ENCODE assay signal across 8 cellular contexts in the genomic region with DNA sequence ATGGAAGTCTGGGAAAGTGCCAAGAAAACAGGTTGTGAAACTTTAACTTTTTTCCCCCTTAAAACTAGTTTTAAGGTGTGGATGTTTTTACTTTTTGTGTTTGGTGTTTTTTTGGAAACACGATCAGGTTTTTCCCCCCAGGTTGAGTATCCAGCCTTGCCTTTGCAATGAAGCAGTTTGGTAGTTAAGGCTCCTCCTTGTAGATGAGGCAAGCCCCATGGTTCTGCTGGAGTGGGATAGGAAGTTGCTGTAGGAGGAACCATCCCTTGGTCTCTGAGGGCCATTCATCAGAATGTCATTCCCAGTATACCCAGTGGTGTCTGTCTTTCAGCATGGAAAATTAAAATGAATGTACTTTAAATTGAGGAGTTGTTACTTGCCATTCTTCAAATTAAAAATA. TPM values are rescaled to one million over a fixed set of nuclear protein-coding genes. Genes with fewer than 3 reads are reported as not detected.
DNase-seq lines count a peak whose midpoint lies in the region; ATAC-seq lines count a peak whose summit lies in the region.

No MANE protein-coding gene starts in this region.

- DNase-seq in ACHN = peak; percentile 28
- peak; percentile 46 for DNase-seq in HCEC 1CT
- no peak for DNase-seq in activated naive CD4-positive, alpha-beta T cell treated with anti-CD3 and anti-CD28 coated beads, Interleukin-2, amount 50 U/mL, for 72 hours (ENCODE audit: low spot score in 2 of 2)
- DNase-seq in kidney tubule cell (ENCODE audit: low spot score) = peak; percentile 39
- no peak for DNase-seq in anterior cingulate cortex (lab: John Stamatoyannopoulos, UW)
- DNase-seq in DMS153 (lab: John Stamatoyannopoulos, UW) = no peak
- no peak for DNase-seq in NCI-H1105 (lab: John Stamatoyannopoulos, UW)

- H3K9me3 Mint-ChIP-seq in activated naive CD4-positive, alpha-beta T cell treated with anti-CD3 and anti-CD28 coated beads, Interleukin-2, amount 50 U/mL, for 72 hours = no peaks in the 10 kb centered on the region

- in situ Hi-C loops in ACHN (cut with HindIII; ENCODE audit: low pct_ligation_motif_present, low pct_unique_long_range_greater_than_20kb, low sequenced_read_pairs) = no loop called here

- H3K36me3 Mint-ChIP-seq in activated naive CD4-positive, alpha-beta T cell treated with anti-CD3 and anti-CD28 coated beads, Interleukin-2, amount 50 U/mL, for 72 hours = peaks cover 19 to 22% of the 10 kb centered on the region in 2 donors

- no peak for ATAC-seq in activated naive CD4-positive, alpha-beta T cell treated with anti-CD3 and anti-CD28 coated beads, Interleukin-2, amount 50 U/mL, for 72 hours
- no peak for ATAC-seq in GM18498 (IDR thresholded peaks at IDR 0.05; ENCODE audit: unreplicated experiment)

- peak overlapping the region; percentile 67 to 97 for H3K27ac Mint-ChIP-seq in activated naive CD4-positive, alpha-beta T cell treated with anti-CD3 and anti-CD28 coated beads, Interleukin-2, amount 50 U/mL, for 72 hours

RNA-seq across cellular contexts. Expression of a gene that starts 2.7 kb away (rescaled TPM):
- total RNA-seq in activated naive CD4-positive, alpha-beta T cell treated with anti-CD3 and anti-CD28 coated beads, Interleukin-2, amount 50 U/mL, for 72 hours = 10 to 100 TPM; 52.1 to 80.0 TPM

Comparison
In these comparisons a context has a peak if more than half of its experiments do, and no peak if none do; other contexts are left out.
1. DNase-seq: peak in ACHN (single experiment), HCEC 1CT (single experiment) and kidney tubule cell (single experiment); none in activated naive CD4-positive, alpha-beta T cell treated with anti-CD3 and anti-CD28 coated beads, Interleukin-2, amount 50 U/mL, for 72 hours (0 of 2), anterior cingulate cortex (0 of 58), DMS153 (single experiment) and NCI-H1105 (single experiment).